8 cellular contexts compared by ENCODE assay signal in genomic region chr6:135497412-135498177, GRCh38. TPM values are rescaled to one million over a fixed set of nuclear protein-coding genes. Genes with fewer than 3 reads are reported as not detected.
DNase-seq lines count a peak whose midpoint lies in the region; ATAC-seq and TF ChIP-seq lines count a peak whose summit lies in the region.

TSS of gene AHI1 (minus strand) at chr6:135497740. CDS start at chr6:135492237, 5,503 bp downstream.

- peaks cover 10% of the 10 kb centered on the region for H3K4me1 ChIP-seq in mammary epithelial cell (ENCODE audit: insufficient read depth, low read length)

- peaks cover 8% of the 10 kb centered on the region for H3K79me2 ChIP-seq in mammary epithelial cell (ENCODE audit: insufficient read depth, low read length)

- peak within 1 kb of the TSS; percentile 94 for H2AFZ ChIP-seq in mammary epithelial cell (ENCODE audit: low read depth, low read length)

- peak within 1 kb of the TSS; percentile 79 to 99 (median 99) for H3K4me3 ChIP-seq in mammary epithelial cell (replicated peaks in 1 of 3; ENCODE audit: insufficient read depth in 1 of 3, low read depth in 2 of 3, low read length in 3 of 3)

- H3K27ac ChIP-seq in VCaP (peak within 1 kb of the TSS; percentile 73), mammary epithelial cell (ENCODE audit: insufficient read depth, low read depth, low read length) (peak within 1 kb of the TSS; percentile 99)

- H3K9ac ChIP-seq in mammary epithelial cell (ENCODE audit: insufficient read depth, low read length) = peak within 1 kb of the TSS; percentile 100

- CTCF ChIA-PET in mammary epithelial cell (lab: Charles Lee; ENCODE audit: low non-redundant PET) = interaction anchor here (0.7 kb wide), 1 partner anchor 963 kb away, joined by 3 read pairs; no protein-coding TSS in a partner anchor

- DNase-seq in AG08395 (ENCODE audit: low spot score) = peak; percentile 93
- DNase-seq in NCI-H2196 (lab: John Stamatoyannopoulos, UW; ENCODE audit: unreplicated experiment) = peak; percentile 94
- peak; percentile 88 for DNase-seq in mammary epithelial cell
- DNase-seq in iPS-NIHi7 (ENCODE audit: extremely low spot score) = peak; percentile 95
- peak; percentile 83 for DNase-seq in smooth muscle cell of the brain vasculature (ENCODE audit: low read depth, low spot score)

- no TSS peak for BruUV-seq in mammary epithelial cell (replicated peaks; lab: Mats Ljungman, UMichigan)

- WGBS in mammary epithelial cell (ENCODE audit: low coverage, missing lambda C conversion rate) = 0% methylated on average over 7 of the region's 85 CpGs

- H3K36me3 ChIP-seq in mammary epithelial cell (ENCODE audit: insufficient read depth, low read length) = no peaks in the 10 kb centered on the region

- intact Hi-C loops in mammary epithelial cell (cut with micrococcal nuclease) = loop anchor here (5.0 kb wide), 1 partner anchor 40 kb away; no protein-coding TSS in a partner anchor

- in situ Hi-C loops in mammary epithelial cell (cut with MboI; ENCODE audit: low sequenced_read_pairs in 2 of 2) = no loop called here

- TF ChIP-seq CTCF in VCaP (conservative IDR thresholded peaks at IDR 0.05) = no peak
- TF ChIP-seq CTCF in mammary epithelial cell (conservative IDR thresholded peaks at IDR 0.05 in 1 of 2, IDR thresholded peaks at IDR 0.05 in 1 of 2; ENCODE audit: extremely low read depth in 1 of 2, insufficient read depth in 1 of 2, low read depth in 1 of 2, low read length in 2 of 2) = no peak

- peak within 1 kb of the TSS; percentile 92 for H3K4me2 ChIP-seq in mammary epithelial cell (ENCODE audit: insufficient read depth, low read depth, low read length)

- no peaks in the 10 kb centered on the region for H4K20me1 ChIP-seq in mammary epithelial cell (ENCODE audit: insufficient read depth, low read length)

- ATAC-seq in GM18868 (IDR thresholded peaks at IDR 0.05; ENCODE audit: unreplicated experiment) = peak; percentile 97
- ATAC-seq in HG03097 (IDR thresholded peaks at IDR 0.05; ENCODE audit: low FRiP score, unreplicated experiment) = peak; percentile 93

- dilution Hi-C loops in mammary epithelial cell (cut with HindIII; ENCODE audit: low sequenced_read_pairs) = no loop called here

- no peaks in the 10 kb centered on the region for H3K27me3 ChIP-seq in mammary epithelial cell (ENCODE audit: insufficient read depth, low read length)

- H3K9me3 ChIP-seq in mammary epithelial cell (replicated peaks; ENCODE audit: insufficient read depth, low read length) = no peaks in the 10 kb centered on the region

RNA-seq across cellular contexts. Expression of gene AHI1, which starts in this region (rescaled TPM):
- total RNA-seq in mammary epithelial cell = 10 to 100 TPM in 1 of 2 donors, 1 to 10 TPM in 1; 7.7 to 13.2 TPM
- 4.8 TPM for polyA plus RNA-seq in mammary epithelial cell
- polyA minus RNA-seq in mammary epithelial cell = 5.0 TPM

Comparison
In these comparisons a context has a peak if more than half of its experiments do, and no peak if none do; other contexts are left out.
1. Peak in every context shown above with its lines: DNase-seq, ATAC-seq, H3K4me3 ChIP-seq and H3K27ac ChIP-seq.